12 cellular contexts compared by ENCODE assay signal in genomic region chr17:41734949-41735313, GRCh38. TPM values are rescaled to one million over a fixed set of nuclear protein-coding genes. Genes with fewer than 3 reads are reported as not detected.
DNase-seq lines count a peak whose midpoint lies in the region; ATAC-seq, FAIRE-seq and TF ChIP-seq lines count a peak whose summit lies in the region.
"Had no signal": no experiment of that assay in that cellular context is flagged by ENCODE, and none has a peak within 500 bp of the region (broad histone marks: within the 10 kb centered on the region; RNA-seq: fewer than 3 reads in every experiment).

No MANE protein-coding gene starts in this region.

- H3K27me3 ChIP-seq in endothelial cell of umbilical vein (ENCODE audit: control insufficient read depth in 2 of 2, insufficient read depth in 2 of 2, low read length in 2 of 2) (peaks cover 44 to 45% of the 10 kb centered on the region in 2 experiments), tibial artery (peaks cover 4 to 68% of the 10 kb centered on the region in 2 donors)

- H3K36me3 ChIP-seq in endothelial cell of umbilical vein (ENCODE audit: control insufficient read depth in 2 of 2, extremely low read depth in 1 of 2, insufficient read depth in 2 of 2, low read length in 2 of 2) (no peaks in the 10 kb centered on the region), tibial artery (no peaks in the 10 kb centered on the region)

- H3K36me3 Mint-ChIP-seq in naive thymus-derived CD8-positive, alpha-beta T cell: no peaks in the 10 kb centered on the region

- no peaks in the 10 kb centered on the region for H3K79me2 ChIP-seq in endothelial cell of umbilical vein (ENCODE audit: control insufficient read depth, insufficient read depth, low read length)

- peaks cover 13 to 68% (median 52%) of the 10 kb centered on the region in 5 donors for H3K27me3 Mint-ChIP-seq in naive thymus-derived CD8-positive, alpha-beta T cell

- H2AFZ ChIP-seq in endothelial cell of umbilical vein (ENCODE audit: low read depth, low read length): peak overlapping the region; percentile 48

- peak overlapping the region in 9 of 10 donors; percentile 11 to 57 (median 43) for H3K4me3 Mint-ChIP-seq in naive thymus-derived CD8-positive, alpha-beta T cell
- H3K4me3 Mint-ChIP-seq: activated CD4-positive, alpha-beta memory T cell treated with anti-CD3 and anti-CD28 coated beads, Interleukin-2, amount 10 ng/mL, durations not matched to agents 7 days and 5 days had no signal

- H3K4me2 ChIP-seq in endothelial cell of umbilical vein (ENCODE audit: insufficient read depth, low read length): peak overlapping the region; percentile 49

- TF ChIP-seq EP300 in Ishikawa (IDR thresholded peaks at IDR 0.05; ENCODE audit: borderline replicate concordance): no peak

- dilution Hi-C loops in endothelial cell of umbilical vein (cut with MboI; ENCODE audit: extremely low pct_ligation_motif_present, low sequenced_read_pairs): no loop called here

- no peak for ATAC-seq in naive thymus-derived CD8-positive, alpha-beta T cell
- no peak for ATAC-seq in GM18907 (IDR thresholded peaks at IDR 0.05; ENCODE audit: unreplicated experiment)

- no peaks in the 10 kb centered on the region for H4K20me1 ChIP-seq in endothelial cell of umbilical vein (replicated peaks; ENCODE audit: control insufficient read depth, extremely low read depth, insufficient read depth, low read length)

- FAIRE-seq in endothelial cell of umbilical vein (lab: Jason Lieb, UNC): no peak
- FAIRE-seq: frontal cortex, H54 had no signal

- H3K27ac Mint-ChIP-seq in naive thymus-derived CD8-positive, alpha-beta T cell: no peak overlapping the region
- H3K27ac Mint-ChIP-seq: activated CD4-positive, alpha-beta memory T cell treated with anti-CD3 and anti-CD28 coated beads, Interleukin-2, amount 10 ng/mL, durations not matched to agents 7 days and 5 days had no signal

- no peak overlapping the region for H3K9ac ChIP-seq in endothelial cell of umbilical vein (replicated peaks; ENCODE audit: extremely low read depth, insufficient read depth, low read length)

- H3K4me1 ChIP-seq in endothelial cell of umbilical vein (ENCODE audit: control insufficient read depth, extremely low read depth, insufficient read depth, low read length): peaks cover 2% of the 10 kb centered on the region
- H3K4me1 ChIP-seq in tibial artery: peaks cover 0 to 27% (median 13%) of the 10 kb centered on the region in 4 donors

- H3K27ac ChIP-seq in endothelial cell of umbilical vein (ENCODE audit: insufficient read depth, low read depth, low read length) (no peak overlapping the region), tibial artery (no peak overlapping the region)

- DNase-seq in AG04449 (ENCODE audit: low read depth, low spot score) (no peak), endothelial cell of umbilical vein (ENCODE audit: low read depth, low spot score) (no peak), tibial artery (no peak), OCI-M2 (lab: John Stamatoyannopoulos, UW; ENCODE audit: unreplicated experiment) (no peak), AG08396 (ENCODE audit: low spot score) (no peak)
- no peak for DNase-seq in naive thymus-derived CD8-positive, alpha-beta T cell
- DNase-seq: activated CD4-positive, alpha-beta memory T cell treated with anti-CD3 and anti-CD28 coated beads, Interleukin-2, amount 10 ng/mL, durations not matched to agents 7 days and 5 days; NCI-H1436 treated with DMSO at 0.1 percent for 48 hours had no signal

- TF ChIP-seq CTCF in AG04449 (IDR thresholded peaks at IDR 0.05; ENCODE audit: insufficient read depth, low read length, missing control alignments) (no peak), endothelial cell of umbilical vein (IDR thresholded peaks at IDR 0.05; ENCODE audit: extremely low read depth in 1 of 2, insufficient read depth in 1 of 2, low read depth in 1 of 2, low read length in 2 of 2) (no peak), tibial artery (IDR thresholded peaks at IDR 0.05) (no peak)

- TF ChIP-seq RAD21 in Ishikawa (IDR thresholded peaks at IDR 0.05; ENCODE audit: low read depth): no peak

- CTCF ChIA-PET in AG04449 (lab: Yijun Ruan, JAX): interaction anchor here (0.8 to 4.9 kb wide), 8 partner anchors 9 to 228 kb away, joined by 3 to 189 read pairs (median 4); no protein-coding TSS in a partner anchor
- CTCF ChIA-PET in endothelial cell of umbilical vein (lab: Charles Lee): interaction anchor here (1.4 to 4.6 kb wide), 2 partner anchors 39 to 66 kb away, joined by 3 to 50 read pairs; no protein-coding TSS in a partner anchor

- TF ChIP-seq POLR2A in endothelial cell of umbilical vein (IDR thresholded peaks at IDR 0.05; ENCODE audit: low read depth, low read length): no peak

- no peaks in the 10 kb centered on the region for H3K9me1 ChIP-seq in endothelial cell of umbilical vein (replicated peaks; ENCODE audit: control insufficient read depth, extremely low read depth, insufficient read depth, low read length)

- H3K9me3 ChIP-seq in endothelial cell of umbilical vein (replicated peaks; ENCODE audit: control insufficient read depth, insufficient read depth, low read length) (no peaks in the 10 kb centered on the region), tibial artery (no peaks in the 10 kb centered on the region)

- intact Hi-C loops in endothelial cell of umbilical vein (cut with micrococcal nuclease) (loop anchor here (5.0 kb wide), 1 partner anchor 152 kb away; no protein-coding TSS in a partner anchor), tibial artery (cut with DNase I; ENCODE audit: low total_unique reads) (loop anchor here (10.0 kb wide), 1 partner anchor 150 kb away; no protein-coding TSS in a partner anchor)

- POLR2A ChIA-PET in AG04449 (lab: Yijun Ruan, JAX) (no interaction called here), endothelial cell of umbilical vein (lab: Charles Lee) (no interaction called here)
- POLR2A ChIA-PET in naive thymus-derived CD8-positive, alpha-beta T cell (lab: Charles Lee): no interaction called here

- H3K9me3 Mint-ChIP-seq in naive thymus-derived CD8-positive, alpha-beta T cell: no peaks in the 10 kb centered on the region
- H3K9me3 Mint-ChIP-seq: activated CD4-positive, alpha-beta memory T cell treated with anti-CD3 and anti-CD28 coated beads, Interleukin-2, amount 10 ng/mL, durations not matched to agents 7 days and 5 days had no signal

- no TSS peak for BruUV-seq in endothelial cell of umbilical vein (replicated peaks; lab: Mats Ljungman, UMichigan)

- peak overlapping the region; percentile 41 for H3K4me3 ChIP-seq in AG04449 (ENCODE audit: low read depth, low read length)
- peak overlapping the region in 1 of 3 experiments; percentile 14 for H3K4me3 ChIP-seq in endothelial cell of umbilical vein (replicated peaks in 1 of 3; ENCODE audit: insufficient read depth in 1 of 3, low read depth in 1 of 3, low read length in 3 of 3)
- peak overlapping the region in 1 of 2 donors; percentile 45 for H3K4me3 ChIP-seq in tibial artery

- H3K4me1 Mint-ChIP-seq in naive thymus-derived CD8-positive, alpha-beta T cell: peaks cover 2 to 13% (median 8%) of the 10 kb centered on the region in 4 donors

RNA-seq across cellular contexts. Expression of gene HAP1, which starts 0.5 kb away (rescaled TPM):
- total RNA-seq in endothelial cell of umbilical vein: 0.23 and 0.24 TPM in 2 replicates
- 0.07 and 0.11 TPM in 2 replicates for polyA plus RNA-seq in endothelial cell of umbilical vein
- polyA plus RNA-seq in endothelial cell of umbilical vein (2011; cell fraction: cytosol; rRNA removed): 0.03 and 0.05 TPM in 2 replicates
- polyA plus RNA-seq in endothelial cell of umbilical vein (2011; cell fraction: nucleus; rRNA removed): 0.96 and 1.0 TPM in 2 replicates
- 0.27 TPM in 1 of 2 replicates, not detected in the other for polyA plus RNA-seq in endothelial cell of umbilical vein (2012)
- 0.06 TPM in 1 of 2 replicates, not detected in the other for polyA minus RNA-seq in endothelial cell of umbilical vein
- polyA minus RNA-seq in endothelial cell of umbilical vein (2011; cell fraction: cytosol; rRNA and poly(A)+ RNA removed): not detected
- polyA minus RNA-seq in endothelial cell of umbilical vein (2011; cell fraction: nucleus; rRNA and poly(A)+ RNA removed): 0.05 and 0.14 TPM in 2 replicates
- under 1 TPM in 1 of 2 experiments, not detected in 1; 0.11 TPM for total RNA-seq in naive thymus-derived CD8-positive, alpha-beta T cell
- polyA plus RNA-seq in naive thymus-derived CD8-positive, alpha-beta T cell: not detected

RNA-seq across cellular contexts. Expression of gene GAST, which starts 22.8 kb away (rescaled TPM):
- total RNA-seq in endothelial cell of umbilical vein: not detected in 2 replicates
- polyA plus RNA-seq in endothelial cell of umbilical vein: not detected in 2 replicates
- polyA plus RNA-seq in endothelial cell of umbilical vein (2011; cell fraction: cytosol; rRNA removed): not detected in 2 replicates
- polyA plus RNA-seq in endothelial cell of umbilical vein (2011; cell fraction: nucleus; rRNA removed): not detected in 2 replicates
- polyA plus RNA-seq in endothelial cell of umbilical vein (2012): not detected in 2 replicates
- not detected in 2 replicates for polyA minus RNA-seq in endothelial cell of umbilical vein
- polyA minus RNA-seq in endothelial cell of umbilical vein (2011; cell fraction: cytosol; rRNA and poly(A)+ RNA removed): not detected
- not detected in 2 replicates for polyA minus RNA-seq in endothelial cell of umbilical vein (2011; cell fraction: nucleus; rRNA and poly(A)+ RNA removed)
- not detected for total RNA-seq in naive thymus-derived CD8-positive, alpha-beta T cell
- not detected for polyA plus RNA-seq in naive thymus-derived CD8-positive, alpha-beta T cell
- total RNA-seq: activated CD4-positive, alpha-beta memory T cell treated with anti-CD3 and anti-CD28 coated beads, Interleukin-2, amount 10 ng/mL, durations not matched to agents 7 days and 5 days; frontal cortex had no signal

RNA-seq across cellular contexts. Expression of gene EIF1, which starts 46.2 kb away (rescaled TPM):
- total RNA-seq in endothelial cell of umbilical vein: 814 and 839 TPM in 2 replicates
- 145 and 168 TPM in 2 replicates for polyA plus RNA-seq in endothelial cell of umbilical vein
- 388 and 428 TPM in 2 replicates for polyA plus RNA-seq in endothelial cell of umbilical vein (2011; cell fraction: cytosol; rRNA removed)
- polyA plus RNA-seq in endothelial cell of umbilical vein (2011; cell fraction: nucleus; rRNA removed): 419 and 463 TPM in 2 replicates
- 971 and 1,095 TPM in 2 replicates for polyA plus RNA-seq in endothelial cell of umbilical vein (2012)
- 103 and 130 TPM in 2 replicates for polyA minus RNA-seq in endothelial cell of umbilical vein
- polyA minus RNA-seq in endothelial cell of umbilical vein (2011; cell fraction: cytosol; rRNA and poly(A)+ RNA removed): 133 TPM
- polyA minus RNA-seq in endothelial cell of umbilical vein (2011; cell fraction: nucleus; rRNA and poly(A)+ RNA removed): 207 and 218 TPM in 2 replicates
- 1,000 to 10,000 TPM; 1,007 to 1,051 TPM for total RNA-seq in naive thymus-derived CD8-positive, alpha-beta T cell
- polyA plus RNA-seq in naive thymus-derived CD8-positive, alpha-beta T cell: 1,000 to 10,000 TPM; 1,100 to 1,335 (median 1,160) TPM

RNA-seq across cellular contexts. Expression of gene JUP, which starts 51.6 kb away (rescaled TPM):
- total RNA-seq in endothelial cell of umbilical vein: 170 and 171 TPM in 2 replicates
- 98.0 and 100 TPM in 2 replicates for polyA plus RNA-seq in endothelial cell of umbilical vein
- 72.7 and 86.1 TPM in 2 replicates for polyA plus RNA-seq in endothelial cell of umbilical vein (2011; cell fraction: cytosol; rRNA removed)
- polyA plus RNA-seq in endothelial cell of umbilical vein (2011; cell fraction: nucleus; rRNA removed): 60.0 and 77.0 TPM in 2 replicates
- polyA plus RNA-seq in endothelial cell of umbilical vein (2012): 69.4 and 88.4 TPM in 2 replicates
- 69.0 and 85.2 TPM in 2 replicates for polyA minus RNA-seq in endothelial cell of umbilical vein
- 66.7 TPM for polyA minus RNA-seq in endothelial cell of umbilical vein (2011; cell fraction: cytosol; rRNA and poly(A)+ RNA removed)
- 51.8 and 89.1 TPM in 2 replicates for polyA minus RNA-seq in endothelial cell of umbilical vein (2011; cell fraction: nucleus; rRNA and poly(A)+ RNA removed)
- total RNA-seq in naive thymus-derived CD8-positive, alpha-beta T cell: 1 to 10 TPM; 4.0 to 4.7 TPM
- polyA plus RNA-seq in naive thymus-derived CD8-positive, alpha-beta T cell: under 1 TPM; 0.14 to 0.55 (median 0.30) TPM
